ENCODE assay signal across 17 cellular contexts in the genomic region with DNA sequence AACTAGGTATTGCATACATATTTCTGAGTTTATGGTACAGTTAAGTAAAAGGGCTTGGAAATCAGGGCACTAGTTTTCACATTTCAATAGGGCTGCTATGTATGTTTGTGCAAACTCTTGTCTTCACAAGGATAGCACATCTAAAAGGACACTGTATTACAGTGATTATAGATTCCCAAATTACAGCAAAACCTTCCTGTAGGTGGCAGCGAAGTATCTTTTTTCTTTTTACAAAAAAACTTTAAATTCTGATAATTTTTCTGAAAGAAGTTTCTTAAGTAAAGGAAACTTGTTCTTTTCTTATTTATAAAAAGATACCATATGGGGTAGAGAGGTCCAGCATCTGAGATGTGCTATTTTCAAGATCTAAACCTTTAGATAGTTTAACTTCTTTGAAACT.
DNase-seq lines count a peak whose midpoint lies in the region; ATAC-seq, FAIRE-seq and TF ChIP-seq lines count a peak whose summit lies in the region.
"Had no signal": no experiment of that assay in that cellular context is flagged by ENCODE, and none has a peak within 500 bp of the region (broad histone marks: within the 10 kb centered on the region; RNA-seq: fewer than 3 reads in every experiment).

No MANE protein-coding gene starts in this region.

- H3K36me3 ChIP-seq in PC-3 (ENCODE audit: low read depth, low read length) = no peaks in the 10 kb centered on the region
- H3K36me3 ChIP-seq: right lobe of liver, SJSA1 had no signal

- no peak overlapping the region for H3K9ac ChIP-seq in PC-3 (ENCODE audit: low read length)

- TF ChIP-seq CTCF in PC-3 (conservative IDR thresholded peaks at IDR 0.05; ENCODE audit: low read depth, low read length) = peak; percentile 35; the same call in 1 of the 2 replicates
- no peak for TF ChIP-seq CTCF in fibroblast of the aortic adventitia (IDR thresholded peaks at IDR 0.05; ENCODE audit: insufficient read depth, low read length)

- in situ Hi-C loops in G401 (cut with HindIII; ENCODE audit: low sequenced_read_pairs) = no loop called here

- POLR2A ChIA-PET in PC-3 (lab: Charles Lee; ENCODE audit: unreplicated experiment) = no interaction called here

- CTCF ChIA-PET in PC-3 (lab: Charles Lee) = no interaction called here

- no peak for ATAC-seq in PC-3
- ATAC-seq: right lobe of liver had no signal

- no peaks in the 10 kb centered on the region for H3K4me1 ChIP-seq in PC-3 (ENCODE audit: insufficient read depth, low read length)
- H3K4me1 ChIP-seq: right lobe of liver, SJSA1 had no signal

- H3K4me3 ChIP-seq in PC-3 (ENCODE audit: low read length) (no peak overlapping the region), fibroblast of the aortic adventitia (ENCODE audit: low read depth, low read length) (no peak overlapping the region)
- H3K4me3 ChIP-seq: right lobe of liver, SJSA1 had no signal

- DNase-seq in H54 (ENCODE audit: insufficient read length, low spot score) (no peak), PC-3 (no peak), fibroblast of the aortic adventitia (ENCODE audit: low read depth) (peak; percentile 2), G401 (ENCODE audit: low spot score) (no peak), NOMO-1 (lab: John Stamatoyannopoulos, UW; ENCODE audit: unreplicated experiment in 2 of 2) (no peak)
- DNase-seq in activated naive CD4-positive, alpha-beta T cell (lab: John Stamatoyannopoulos, UW) = no peak
- no peak for DNase-seq in effector CD4-positive, alpha-beta T cell
- DNase-seq: activated CD4-positive, alpha-beta memory T cell treated with anti-CD3 and anti-CD28 coated beads for 36 hours; activated naive CD8-positive, alpha-beta T cell treated with anti-CD3 and anti-CD28 coated beads, Interleukin-2, amount 10 ng/mL, durations not matched to agents 7 days and 5 days; activated T-cell treated with anti-CD3 and anti-CD28 coated beads, Interleukin-2, amount 50 U/mL, for 48 hours; Calu3; NK-92 treated with Interleukin-12 subunit alpha and Interleukin-12 subunit beta, amount 100 ng/mL, for 24 hours; right lobe of liver; stimulated activated CD4-positive, alpha-beta T cell treated with anti-CD3 and anti-CD28 coated beads, Interleukin-1b, Interleukin-23, amount 100 ng/mL, for 48 hours; substantia nigra had no signal

- H3K79me2 ChIP-seq in PC-3 (ENCODE audit: low read length) = no peaks in the 10 kb centered on the region

- no peak overlapping the region for H2AFZ ChIP-seq in PC-3 (ENCODE audit: low read length)

- no TSS peak for BruUV-seq in PC-3 (replicated peaks; lab: Mats Ljungman, UMichigan)

- no peaks in the 10 kb centered on the region for H3F3A ChIP-seq in PC-3 (ENCODE audit: low read length, unreplicated experiment)

- H3K9me3 ChIP-seq in PC-3 (ENCODE audit: low read length) = no peaks in the 10 kb centered on the region
- H3K9me3 ChIP-seq: right lobe of liver, SJSA1 had no signal

- intact Hi-C loops in PC-3 (cut with micrococcal nuclease) = loop anchor here (5.0 kb wide), 1 partner anchor 337 kb away; the partner anchor contains the start of gene PTPRD

- H3K9me2 ChIP-seq in PC-3 (replicated peaks; ENCODE audit: low read length) = no peaks in the 10 kb centered on the region

- TF ChIP-seq POLR2A in H54 (IDR thresholded peaks at IDR 0.05; ENCODE audit: low read depth, low read length) = no peak

- no peak overlapping the region for H3K27ac ChIP-seq in PC-3 (ENCODE audit: low read length)
- H3K27ac ChIP-seq: right lobe of liver, SJSA1 had no signal

- no peak overlapping the region for H3K4me2 ChIP-seq in PC-3 (ENCODE audit: low read length)

- no peaks in the 10 kb centered on the region for H3K27me3 ChIP-seq in PC-3 (ENCODE audit: low read length)
- H3K27me3 ChIP-seq: right lobe of liver, SJSA1 had no signal

- peak; percentile 51 for FAIRE-seq in A204.1 (lab: Jason Lieb, UNC)
- FAIRE-seq in H54 (lab: Jason Lieb, UNC) = peak; percentile 23

- no peaks in the 10 kb centered on the region for H4K20me1 ChIP-seq in PC-3 (ENCODE audit: low read length)
